Comparison of ENCODE assay signal across 2 cellular contexts in genomic region chr1:7884757-7885156, GRCh38.
TF ChIP-seq lines count a peak whose summit lies in the region.

No MANE protein-coding gene starts in this region.

TF ChIP-seq in HEK293, 187 proteins besides CTCF, POLR2A, EP300 and RAD21 (continues in another document):
- no peak for TF ChIP-seq ZFP3 (tag by site-specific recombination; IDR thresholded peaks at IDR 0.05; ENCODE audit: low read depth)
- TF ChIP-seq KLF7 (tag by site-specific recombination; IDR thresholded peaks at IDR 0.05; ENCODE audit: borderline replicate concordance): no peak; the same call in 1 of the 2 replicates
- TF ChIP-seq ZNF530 (tag by site-specific recombination; IDR thresholded peaks at IDR 0.05; ENCODE audit: low read depth): no peak
- no peak for TF ChIP-seq ZNF830 (tag by site-specific recombination; IDR thresholded peaks at IDR 0.05; ENCODE audit: low read depth)
- no peak for TF ChIP-seq ZSCAN18 (tag by site-specific recombination; IDR thresholded peaks at IDR 0.05)
- TF ChIP-seq ZNF184 (tag by site-specific recombination; IDR thresholded peaks at IDR 0.05): no peak
- TF ChIP-seq RBAK (tag by site-specific recombination; IDR thresholded peaks at IDR 0.05): no peak
- TF ChIP-seq ZNF626 (tag by site-specific recombination; IDR thresholded peaks at IDR 0.05): no peak
- TF ChIP-seq ZNF518A (tag by site-specific recombination; conservative IDR thresholded peaks at IDR 0.05; ENCODE audit: low read depth): no peak
- no peak for TF ChIP-seq ZBTB6 (tag by site-specific recombination; IDR thresholded peaks at IDR 0.05)
- TF ChIP-seq KLF16 (tag by site-specific recombination; IDR thresholded peaks at IDR 0.05): no peak
- TF ChIP-seq ZNF623 (tag by site-specific recombination; IDR thresholded peaks at IDR 0.05): no peak
- peak; percentile 97 for TF ChIP-seq ZNF366 (tag by site-specific recombination; conservative IDR thresholded peaks at IDR 0.05)
- no peak for TF ChIP-seq ZNF768 (tag by site-specific recombination; IDR thresholded peaks at IDR 0.05)
- no peak for TF ChIP-seq ZNF146 (tag by site-specific recombination; IDR thresholded peaks at IDR 0.05)
- peak; percentile 91 for TF ChIP-seq EGR2 (tag by site-specific recombination; IDR thresholded peaks at IDR 0.05; ENCODE audit: low read depth)
- TF ChIP-seq PRDM6 (tag by site-specific recombination; IDR thresholded peaks at IDR 0.05): no peak
- peak; percentile 74 for TF ChIP-seq ZFHX2 (tag by site-specific recombination; conservative IDR thresholded peaks at IDR 0.05)
- 0 out of 2 replicates have a peak, but pooled peaks have one; percentile 31 for TF ChIP-seq ZNF157 (tag by site-specific recombination; IDR thresholded peaks at IDR 0.05)

TF ChIP-seq in K562, 482 proteins besides CTCF, POLR2A, EP300 and RAD21:
- TF ChIP-seq EHMT2 (IDR thresholded peaks at IDR 0.05) (peak; percentile 63; the same call in 1 of the 2 replicates), KDM1A (IDR thresholded peaks at IDR 0.05) (peak in 1 of 2 experiments; percentile 26; a peak in 1 of 4 replicates), PATZ1 (CRISPR knock-in tag; IDR thresholded peaks at IDR 0.05; ENCODE audit: borderline replicate concordance) (no peak), ZNF655 (CRISPR knock-in tag; IDR thresholded peaks at IDR 0.05) (no peak), EP400 (IDR thresholded peaks at IDR 0.05) (no peak), HDAC1 (IDR thresholded peaks at IDR 0.05) (0 out of 4 replicates have a peak, but pooled peaks of 1 of the 2 experiments have one; percentile 16), NRF1 (conservative IDR thresholded peaks at IDR 0.05 in 1 of 2, IDR thresholded peaks at IDR 0.05 in 1 of 2) (no peak), EGR1 (conservative IDR thresholded peaks at IDR 0.05) (peak; percentile 55), SREBF1 (IDR thresholded peaks at IDR 0.05; ENCODE audit: borderline replicate concordance, low read depth, low read length) (no peak)
